Comparison of ENCODE assay signal across 14 cellular contexts in genomic region chr9:13358128-13358527, GRCh38.
DNase-seq lines count a peak whose midpoint lies in the region; ATAC-seq and TF ChIP-seq lines count a peak whose summit lies in the region.
"Had no signal": no experiment of that assay in that cellular context is flagged by ENCODE, and none has a peak within 500 bp of the region (broad histone marks: within the 10 kb centered on the region; RNA-seq: fewer than 3 reads in every experiment).

No MANE protein-coding gene starts in this region.

- TF ChIP-seq POLR2A in suprapubic skin (IDR thresholded peaks at IDR 0.05) (no peak), spleen (IDR thresholded peaks at IDR 0.05) (no peak)

- no peak overlapping the region for H3K4me3 ChIP-seq in HFF-Myc (replicated peaks; ENCODE audit: low read depth, low read length)
- no peak overlapping the region for H3K4me3 ChIP-seq in astrocyte of the spinal cord (ENCODE audit: low read depth, low read length)
- no peak overlapping the region for H3K4me3 ChIP-seq in kidney epithelial cell (ENCODE audit: low read depth, low read length)
- no peak overlapping the region for H3K4me3 ChIP-seq in suprapubic skin
- H3K4me3 ChIP-seq in spleen: no peak overlapping the region

- no peaks in the 10 kb centered on the region for H3K36me3 ChIP-seq in kidney epithelial cell (ENCODE audit: control insufficient read depth, insufficient read depth, low read length)
- no peaks in the 10 kb centered on the region for H3K36me3 ChIP-seq in suprapubic skin
- H3K36me3 ChIP-seq in spleen: no peaks in the 10 kb centered on the region

- H3K9me3 ChIP-seq in suprapubic skin (no peaks in the 10 kb centered on the region), spleen (no peaks in the 10 kb centered on the region)

- H3K4me1 ChIP-seq in suprapubic skin (peaks cover 9% of the 10 kb centered on the region), spleen (no peaks in the 10 kb centered on the region)

- no peak for TF ChIP-seq EP300 in suprapubic skin (IDR thresholded peaks at IDR 0.05)

- DNase-seq in HFF-Myc (ENCODE audit: extremely low read depth, low read depth) (peak; percentile 55), astrocyte of the spinal cord (ENCODE audit: low read depth, low spot score) (peak; percentile 93), kidney epithelial cell (ENCODE audit: low read depth) (peak; percentile 12), suprapubic skin (ENCODE audit: low spot score in 2 of 2) (no peak), NCI-H1694 treated with DMSO at 0.1 percent for 48 hours (lab: John Stamatoyannopoulos, UW) (no peak), spleen (no peak)
- DNase-seq: cerebellar nuclear complex; foreskin melanocyte; NCI-H1436 treated with DMSO at 0.1 percent for 48 hours; NCI-H748 treated with DMSO at 0.1 percent for 48 hours; stimulated activated CD4-positive, alpha-beta T cell treated with anti-CD3 and anti-CD28 coated beads, Interleukin-4, amount 100 ng/mL, for 1 hour; stimulated activated naive CD4-positive, alpha-beta T cell had no signal

- in situ Hi-C loops in astrocyte of the spinal cord (cut with HindIII; ENCODE audit: low sequenced_read_pairs): no loop called here

- no peaks in the 10 kb centered on the region for H3K27me3 ChIP-seq in kidney epithelial cell (ENCODE audit: control insufficient read depth, insufficient read depth, low read length)
- no peaks in the 10 kb centered on the region for H3K27me3 ChIP-seq in suprapubic skin
- no peaks in the 10 kb centered on the region for H3K27me3 ChIP-seq in spleen (replicated peaks in 1 of 7)

- no peak for ATAC-seq in GM19395 (IDR thresholded peaks at IDR 0.05; ENCODE audit: unreplicated experiment)
- ATAC-seq: left lobe of liver had no signal

- intact Hi-C loops in spleen (cut with DNase I; ENCODE audit: low total_unique reads): no loop called here

- no peak for TF ChIP-seq CTCF in HFF-Myc (IDR thresholded peaks at IDR 0.05; ENCODE audit: low read depth, low read length, missing control alignments)
- no peak for TF ChIP-seq CTCF in astrocyte of the spinal cord (IDR thresholded peaks at IDR 0.05; ENCODE audit: low read depth, low read length)
- no peak for TF ChIP-seq CTCF in kidney epithelial cell (IDR thresholded peaks at IDR 0.05; ENCODE audit: insufficient read depth, low read length, poor library complexity, severe bottlenecking)
- TF ChIP-seq CTCF in suprapubic skin (IDR thresholded peaks at IDR 0.05): no peak
- TF ChIP-seq CTCF in spleen (IDR thresholded peaks at IDR 0.05 in 8 of 11, conservative IDR thresholded peaks at IDR 0.05 in 3 of 11): no peak

- peak overlapping the region; percentile 29 for H3K27ac ChIP-seq in suprapubic skin
- no peak overlapping the region for H3K27ac ChIP-seq in spleen

Comparison
In these comparisons a context has a peak if more than half of its experiments do, and no peak if none do; other contexts are left out.
1. DNase-seq: peak in HFF-Myc (single experiment), astrocyte of the spinal cord (single experiment) and kidney epithelial cell (single experiment); none in suprapubic skin (0 of 2), NCI-H1694 treated with DMSO at 0.1 percent for 48 hours (single experiment) and spleen (single experiment).